In the genomic region with DNA sequence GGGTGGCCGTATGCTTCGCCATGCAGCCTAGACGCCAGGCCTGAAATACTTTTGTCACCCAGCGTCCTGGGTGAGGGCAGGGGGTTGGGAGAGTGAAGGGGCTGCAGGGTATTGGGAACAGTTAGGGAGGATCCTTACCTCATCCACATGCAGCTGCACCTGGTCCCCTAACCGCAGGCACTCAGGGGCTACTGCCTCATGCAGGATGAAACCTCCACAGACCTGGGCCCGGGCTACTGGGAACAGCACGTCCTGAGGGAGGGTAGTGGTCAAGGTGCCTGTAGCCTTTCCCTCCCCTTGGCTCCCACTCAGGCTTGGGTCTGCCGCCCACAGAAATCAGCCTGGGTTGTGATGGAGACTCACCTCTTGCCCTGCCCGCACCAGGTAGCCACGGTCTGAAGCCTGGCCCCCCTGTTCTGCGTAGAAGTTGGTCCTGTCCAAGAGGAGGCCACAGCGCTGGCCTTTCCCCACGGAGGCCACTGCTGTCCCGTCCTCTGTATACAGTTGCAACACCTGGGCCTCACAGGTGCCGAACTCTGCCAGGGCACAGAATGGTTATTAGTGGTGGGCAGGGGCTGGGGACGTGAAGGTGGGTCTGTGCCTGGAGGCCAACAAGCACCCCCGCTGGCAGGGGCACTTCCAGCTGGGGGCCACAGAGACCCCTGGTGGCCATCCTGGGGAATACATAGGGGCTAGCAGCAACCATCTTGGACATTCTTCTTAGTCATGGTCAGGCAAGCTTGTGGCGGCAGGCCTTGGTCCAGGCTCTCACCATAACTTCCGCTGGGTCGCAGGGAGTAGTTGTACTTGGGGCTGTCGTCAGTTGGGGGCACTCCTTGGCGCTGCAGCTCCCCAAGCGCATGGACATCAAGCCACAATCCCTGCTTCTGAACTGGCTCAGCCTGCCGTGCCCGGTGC, we compare ENCODE assay signal across 8 cellular contexts. TPM values are rescaled to one million over a fixed set of nuclear protein-coding genes. Genes with fewer than 3 reads are reported as not detected.
DNase-seq lines count a peak whose midpoint lies in the region; ATAC-seq and TF ChIP-seq lines count a peak whose summit lies in the region.

No MANE protein-coding gene starts in this region.

- H3K56ac ChIP-seq in mesendoderm (ENCODE audit: low read length), result peak overlapping the region; percentile 12

- H3K27me3 ChIP-seq in WERI-Rb-1 (ENCODE audit: insufficient read depth, low read depth, severe bottlenecking) (no peaks in the 10 kb centered on the region), colonic mucosa (no peaks in the 10 kb centered on the region), mesendoderm (ENCODE audit: insufficient read depth, low read length, poor library complexity) (no peaks in the 10 kb centered on the region), upper lobe of left lung (no peaks in the 10 kb centered on the region)

- H2BK5ac ChIP-seq in mesendoderm (ENCODE audit: low read length), result no peak overlapping the region

- H3K9ac ChIP-seq in colonic mucosa (ENCODE audit: low read depth in 2 of 2, low read length in 2 of 2), result no peak overlapping the region
- no peak overlapping the region for H3K9ac ChIP-seq in mesendoderm (ENCODE audit: low read length)

- H4K5ac ChIP-seq in mesendoderm (ENCODE audit: low read length), result no peak overlapping the region

- peak; percentile 56 for ATAC-seq in HG03571 (IDR thresholded peaks at IDR 0.05; ENCODE audit: unreplicated experiment)
- ATAC-seq in upper lobe of left lung (ENCODE audit: low FRiP score in 2 of 2), result peak in 1 of 2 donors; percentile 64
- ATAC-seq in GM21576 (IDR thresholded peaks at IDR 0.05; ENCODE audit: unreplicated experiment), result no peak

- no CpG with 5 or more reads among the region's 25 CpGs for WGBS in mesendoderm (ENCODE audit: extremely low coverage, insufficient coverage, low lambda C conversion rate)
- 85 to 87% methylated on average over 13 to 21 of the region's 25 CpGs for WGBS in upper lobe of left lung, 2 donors

- H3K79me2 ChIP-seq in mesendoderm (ENCODE audit: control insufficient read depth, insufficient read depth, low read length), result no peaks in the 10 kb centered on the region

- H2AK5ac ChIP-seq in mesendoderm (ENCODE audit: low read length), result no peak overlapping the region

- H2BK120ac ChIP-seq in mesendoderm (ENCODE audit: low read depth, low read length), result no peak overlapping the region

- no peak overlapping the region for H3K23ac ChIP-seq in mesendoderm (ENCODE audit: low read length)

- DNase-seq in DMS114 treated with DMSO at 0.1 percent for 48 hours (lab: John Stamatoyannopoulos, UW; ENCODE audit: unreplicated experiment) (peak; percentile 43), WERI-Rb-1 (peak; percentile 78), colonic mucosa (no peak), mesendoderm (peak; percentile 70), upper lobe of left lung (peak in 1 of 2 donors; percentile 34), epidermal melanocyte (ENCODE audit: insufficient read length, low spot score) (no peak)

- H4K8ac ChIP-seq in mesendoderm (ENCODE audit: low read depth, low read length), result no peak overlapping the region

- TF ChIP-seq CTCF in WERI-Rb-1 (IDR thresholded peaks at IDR 0.05; ENCODE audit: low read depth, low read length) (peak; percentile 98), colonic mucosa (IDR thresholded peaks at IDR 0.05) (peak; percentile 72), upper lobe of left lung (IDR thresholded peaks at IDR 0.05) (peak; percentile 67 to 79 (median 74))

- no peak for TF ChIP-seq POLR2A in upper lobe of left lung (IDR thresholded peaks at IDR 0.05)

- H3K36me3 ChIP-seq in WERI-Rb-1 (peaks cover 96% of the 10 kb centered on the region), colonic mucosa (no peaks in the 10 kb centered on the region), mesendoderm (ENCODE audit: control insufficient read depth, insufficient read depth, low read length) (peaks cover 24% of the 10 kb centered on the region), upper lobe of left lung (peaks cover 14 to 94% (median 78%) of the 10 kb centered on the region in 4 donors)

- no peaks in the 10 kb centered on the region for H3K79me1 ChIP-seq in mesendoderm (ENCODE audit: low read length)

- H3K4ac ChIP-seq in mesendoderm (ENCODE audit: low read depth, low read length), result no peak overlapping the region

- no peak overlapping the region for H3K18ac ChIP-seq in mesendoderm (ENCODE audit: low read length)

- H3K9me3 ChIP-seq in WERI-Rb-1 (ENCODE audit: severe bottlenecking) (no peaks in the 10 kb centered on the region), colonic mucosa (no peaks in the 10 kb centered on the region), upper lobe of left lung (no peaks in the 10 kb centered on the region)

- intact Hi-C loops in colonic mucosa (cut with DNase I), result loop anchor here (2.0 kb wide), 1 partner anchor 36 kb away; no protein-coding TSS in a partner anchor

- no peak overlapping the region for H3K4me2 ChIP-seq in mesendoderm (ENCODE audit: low read length)

- TF ChIP-seq EP300 in upper lobe of left lung (IDR thresholded peaks at IDR 0.05), result no peak

- H3K4me1 ChIP-seq in colonic mucosa, result no peaks in the 10 kb centered on the region
- H3K4me1 ChIP-seq in mesendoderm (ENCODE audit: control insufficient read depth, low read depth, low read length), result peaks cover 2% of the 10 kb centered on the region
- H3K4me1 ChIP-seq in upper lobe of left lung, result no peaks in the 10 kb centered on the region

- H3K27ac ChIP-seq in WERI-Rb-1 (peak overlapping the region; percentile 88), colonic mucosa (no peak overlapping the region), mesendoderm (ENCODE audit: low read depth, low read length) (no peak overlapping the region), upper lobe of left lung (no peak overlapping the region)

- no peak overlapping the region for H3K4me3 ChIP-seq in WERI-Rb-1 (ENCODE audit: low read depth, low read length)
- no peak overlapping the region for H3K4me3 ChIP-seq in colonic mucosa
- no peak overlapping the region for H3K4me3 ChIP-seq in mesendoderm (ENCODE audit: low read length)
- no peak overlapping the region for H3K4me3 ChIP-seq in upper lobe of left lung

- H2BK15ac ChIP-seq in mesendoderm (replicated peaks; ENCODE audit: low read depth), result no peak overlapping the region

RNA-seq across cellular contexts. Expression of a gene that starts 8.6 kb away (rescaled TPM):
- 10 to 100 TPM in 1 of 2 donors, 1 to 10 TPM in 1; 9.0 to 27.7 TPM for total RNA-seq in colonic mucosa
- polyA plus RNA-seq in mesendoderm (2013, experiment 1 of 2), result 6.0 TPM
- 6.1 TPM for polyA plus RNA-seq in mesendoderm (2013, experiment 2 of 2)
- total RNA-seq in upper lobe of left lung, result 10 to 100 TPM; 11.1 to 23.0 (median 12.0) TPM

RNA-seq across cellular contexts. Expression of a gene that starts 34.3 kb away (rescaled TPM):
- total RNA-seq in colonic mucosa, result under 1 TPM; 0.12 to 0.19 TPM
- polyA plus RNA-seq in mesendoderm (2013, experiment 1 of 2), result 1.6 TPM
- polyA plus RNA-seq in mesendoderm (2013, experiment 2 of 2), result 1.6 TPM
- total RNA-seq in upper lobe of left lung, result not detected

RNA-seq across cellular contexts. Expression of a gene that starts 37.9 kb away (rescaled TPM):
- total RNA-seq in colonic mucosa (not detected), upper lobe of left lung (1 to 10 TPM in 2 of 6 donors, under 1 TPM in 1, not detected in 3; 0.91 to 2.2 (median 1.6) TPM)
- not detected for polyA plus RNA-seq in mesendoderm (2013, experiment 1 of 2)
- not detected for polyA plus RNA-seq in mesendoderm (2013, experiment 2 of 2)

RNA-seq across cellular contexts. Expression of a gene that starts 39.2 kb away (rescaled TPM):
- total RNA-seq in colonic mucosa (10 to 100 TPM; 11.9 to 18.8 TPM), upper lobe of left lung (10 to 100 TPM in 5 of 6 donors, 1 to 10 TPM in 1; 7.8 to 27.0 (median 13.6) TPM)
- polyA plus RNA-seq in mesendoderm (2013, experiment 1 of 2), result 4.8 TPM
- 5.4 TPM for polyA plus RNA-seq in mesendoderm (2013, experiment 2 of 2)

RNA-seq across cellular contexts. Expression of a gene that starts 47.2 kb away (rescaled TPM):
- 10 to 100 TPM; 42.7 to 52.2 TPM for total RNA-seq in colonic mucosa
- polyA plus RNA-seq in mesendoderm (2013, experiment 1 of 2), result 18.8 TPM
- 16.7 TPM for polyA plus RNA-seq in mesendoderm (2013, experiment 2 of 2)
- 10 to 100 TPM; 14.6 to 44.8 (median 29.8) TPM for total RNA-seq in upper lobe of left lung

Comparison
In these comparisons a context has a peak if more than half of its experiments do, and no peak if none do; other contexts are left out.
1. DNase-seq: peak in DMS114 treated with DMSO at 0.1 percent for 48 hours (single experiment), WERI-Rb-1 (single experiment) and mesendoderm (single experiment); none in colonic mucosa (single experiment) and epidermal melanocyte (single experiment).
2. Peak in every context shown above with its lines, with median percentiles within 50 percentile points of each other: CTCF ChIP-seq.